8 cellular contexts compared by ENCODE assay signal in the genomic region with DNA sequence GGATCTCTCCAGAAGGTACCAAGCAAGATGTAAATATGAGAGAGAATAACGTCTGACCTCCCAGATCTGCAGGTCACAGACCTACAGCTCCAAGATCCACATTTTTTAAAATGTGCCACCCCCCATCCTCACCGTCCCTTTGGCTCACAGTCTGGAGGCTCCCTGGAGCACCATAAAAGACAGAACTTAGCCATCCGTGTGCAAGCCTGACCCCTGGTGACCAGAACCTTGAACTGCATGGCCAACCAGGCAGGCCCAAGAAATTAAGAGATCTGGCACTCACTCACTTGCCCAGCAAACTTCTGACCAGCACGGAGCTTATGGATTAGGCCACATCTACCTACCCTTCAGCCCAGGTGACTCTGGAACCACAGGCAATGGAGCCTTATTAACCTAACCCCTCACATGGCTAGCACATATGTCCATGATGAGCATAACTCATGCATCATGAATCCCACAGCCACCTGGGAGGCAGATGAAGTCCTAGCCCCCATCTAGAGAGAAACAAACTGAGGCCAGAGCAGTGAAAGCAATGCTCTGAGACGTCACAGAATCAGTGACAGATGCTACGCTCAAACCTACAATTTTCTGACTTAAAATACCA.
DNase-seq lines count a peak whose midpoint lies in the region; ATAC-seq, FAIRE-seq and TF ChIP-seq lines count a peak whose summit lies in the region.

No MANE protein-coding gene starts in this region.

- no peak overlapping the region for H3K4me3 ChIP-seq in KMS-11 (IDR thresholded peaks at IDR 0.05; ENCODE audit: insufficient read depth, low read depth, low read length)
- no peak overlapping the region for H3K4me3 ChIP-seq in adipocyte (ENCODE audit: low read length)

- DNase-seq in D721Med (ENCODE audit: insufficient read length, low spot score) (peak; percentile 83), SW 1271 (lab: John Stamatoyannopoulos, UW) (peak; percentile 12 to 70), adipocyte (ENCODE audit: low read depth) (peak; percentile 83), left cardiac atrium (peak; percentile 64), retina (peak; percentile 84)

- H3K4me2 ChIP-seq in KMS-11: peak overlapping the region; percentile 49

- no peaks in the 10 kb centered on the region for H3K27me3 ChIP-seq in KMS-11 (ENCODE audit: insufficient read depth, low read depth)
- no peaks in the 10 kb centered on the region for H3K27me3 ChIP-seq in adipocyte (replicated peaks; ENCODE audit: control insufficient read depth, insufficient read depth, low read length)

- H3K9ac ChIP-seq in KMS-11 (no peak overlapping the region), adipocyte (ENCODE audit: low read length) (peak overlapping the region; percentile 36)

- H2AFZ ChIP-seq in KMS-11 (ENCODE audit: low read depth): no peak overlapping the region

- peak; percentile 53 to 54 for ATAC-seq in left cardiac atrium
- ATAC-seq in GM18517 (IDR thresholded peaks at IDR 0.05; ENCODE audit: unreplicated experiment): no peak
- no peak for ATAC-seq in HG03139 (IDR thresholded peaks at IDR 0.05; ENCODE audit: unreplicated experiment)

- no peaks in the 10 kb centered on the region for H3K79me2 ChIP-seq in KMS-11 (ENCODE audit: insufficient read depth, low read depth)

- H3K36me3 ChIP-seq in KMS-11 (ENCODE audit: insufficient read depth) (no peaks in the 10 kb centered on the region), adipocyte (ENCODE audit: control insufficient read depth, insufficient read depth, low read length, severe bottlenecking) (no peaks in the 10 kb centered on the region)

- TF ChIP-seq CTCF in D721Med (IDR thresholded peaks at IDR 0.05; ENCODE audit: insufficient read depth, missing control alignments) (peak; percentile 96), KMS-11 (conservative IDR thresholded peaks at IDR 0.05; ENCODE audit: low read depth, low read length) (peak; percentile 98)

- peak overlapping the region; percentile 63 for H3K27ac ChIP-seq in KMS-11

- H3K9me3 ChIP-seq in adipocyte (ENCODE audit: control insufficient read depth, low read length): no peaks in the 10 kb centered on the region

- H3K4me1 ChIP-seq in KMS-11 (ENCODE audit: low read depth, poor library complexity, severe bottlenecking): peaks cover 88% of the 10 kb centered on the region
- H3K4me1 ChIP-seq in adipocyte (ENCODE audit: control insufficient read depth, insufficient read depth, low read length): peaks cover 41% of the 10 kb centered on the region

- intact Hi-C loops in left cardiac atrium (cut with DNase I): loop anchor here (5.0 kb wide), 4 partner anchors 761 to 1011 kb away; no protein-coding TSS in a partner anchor

- no peaks in the 10 kb centered on the region for H4K20me1 ChIP-seq in KMS-11 (ENCODE audit: insufficient read depth)

- no peak for FAIRE-seq in D721Med (lab: Jason Lieb, UNC)

Comparison
In these comparisons a context has a peak if more than half of its experiments do, and no peak if none do; other contexts are left out.
1. ATAC-seq: peak in left cardiac atrium (2 of 2); none in GM18517 (single experiment) and HG03139 (single experiment).
2. Peak in every context shown above with its lines, with median percentiles within 50 percentile points of each other: DNase-seq.